11 cellular contexts compared by ENCODE assay signal in the genomic region with DNA sequence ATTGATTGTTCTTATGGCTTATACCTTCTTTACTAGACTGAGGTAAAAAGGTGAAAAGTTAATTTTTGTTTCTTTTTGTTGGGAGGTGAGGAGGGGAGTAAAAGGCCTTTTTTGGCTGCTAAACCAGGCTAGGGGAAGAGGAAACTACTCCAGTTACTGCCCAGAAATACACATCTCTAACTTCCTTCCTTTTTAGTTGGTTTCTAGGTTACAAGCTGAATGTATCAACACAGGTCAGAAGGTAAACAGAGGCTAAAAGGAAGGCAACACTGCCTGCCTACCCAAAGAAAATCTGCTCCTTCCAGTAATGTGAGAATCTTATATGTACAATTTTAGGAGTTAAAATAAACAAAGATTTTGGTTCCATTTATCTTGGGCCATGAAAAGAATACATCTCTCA.
DNase-seq lines count a peak whose midpoint lies in the region; ATAC-seq and TF ChIP-seq lines count a peak whose summit lies in the region.
"Had no signal": no experiment of that assay in that cellular context is flagged by ENCODE, and none has a peak within 500 bp of the region (broad histone marks: within the 10 kb centered on the region; RNA-seq: fewer than 3 reads in every experiment).

No MANE protein-coding gene starts in this region.

- BruUV-seq in Caco-2 (replicated peaks; lab: Mats Ljungman, UMichigan), result no TSS peak

- CTCF ChIA-PET in Caco-2 (lab: Charles Lee), result no interaction called here

- no peak overlapping the region for H3K4me3 Mint-ChIP-seq in effector memory CD8-positive, alpha-beta T cell
- H3K4me3 Mint-ChIP-seq in Caco-2 (ENCODE audit: unreplicated experiment), result no peak overlapping the region
- H3K4me3 Mint-ChIP-seq: dendritic cell treated with granulocyte-macrophage colony-stimulating factor and Interleukin-4, amounts not matched to agents 40 ng/mL and 50 ng/mL, for 4 days had no signal

- H3K27ac Mint-ChIP-seq in effector memory CD8-positive, alpha-beta T cell, result peak overlapping the region; percentile 94 to 96
- no peak overlapping the region for H3K27ac Mint-ChIP-seq in Caco-2 (ENCODE audit: unreplicated experiment)
- H3K27ac Mint-ChIP-seq: dendritic cell treated with granulocyte-macrophage colony-stimulating factor and Interleukin-4, amounts not matched to agents 40 ng/mL and 50 ng/mL, for 4 days had no signal

- H3K9me3 Mint-ChIP-seq in effector memory CD8-positive, alpha-beta T cell, result no peaks in the 10 kb centered on the region
- H3K9me3 Mint-ChIP-seq in Caco-2 (ENCODE audit: unreplicated experiment), result no peaks in the 10 kb centered on the region
- H3K9me3 Mint-ChIP-seq: dendritic cell treated with granulocyte-macrophage colony-stimulating factor and Interleukin-4, amounts not matched to agents 40 ng/mL and 50 ng/mL, for 4 days had no signal

- intact Hi-C loops in Caco-2 (cut with micrococcal nuclease; ENCODE audit: unreplicated experiment), result no loop called here

- peak; percentile 25 for ATAC-seq in effector memory CD8-positive, alpha-beta T cell (replicated peaks)
- no peak for ATAC-seq in GM18907 (IDR thresholded peaks at IDR 0.05; ENCODE audit: unreplicated experiment)
- ATAC-seq: A549 had no signal

- no peaks in the 10 kb centered on the region for H3K36me3 ChIP-seq in smooth muscle cell (ENCODE audit: low read depth)
- H3K36me3 ChIP-seq in Caco-2 (ENCODE audit: control insufficient read depth, insufficient read depth, low read length), result no peaks in the 10 kb centered on the region

- H3K4me1 ChIP-seq in smooth muscle cell (ENCODE audit: low read depth) (peaks cover 6% of the 10 kb centered on the region), Caco-2 (no peaks in the 10 kb centered on the region)

- peaks cover 3% of the 10 kb centered on the region for H3F3A ChIP-seq in smooth muscle cell (ENCODE audit: low read depth)

- no peaks in the 10 kb centered on the region for H4K20me1 ChIP-seq in smooth muscle cell (ENCODE audit: low read depth)

- no peak overlapping the region for H3K4me2 ChIP-seq in smooth muscle cell
- H3K4me2 ChIP-seq: A549 had no signal

- H2AFZ ChIP-seq in smooth muscle cell (ENCODE audit: low read depth), result no peak overlapping the region

- peak; percentile 41 to 82 for DNase-seq in NOMO-1 (lab: John Stamatoyannopoulos, UW; ENCODE audit: unreplicated experiment in 2 of 2)
- DNase-seq in NOMO-1 treated with dmso at 0.1 percent for 144 hours (lab: John Stamatoyannopoulos, UW; ENCODE audit: unreplicated experiment), result no peak
- DNase-seq in OCI-M1 (lab: John Stamatoyannopoulos, UW), result peak; percentile 21
- no peak for DNase-seq in effector memory CD8-positive, alpha-beta T cell
- DNase-seq in smooth muscle cell (lab: John Stamatoyannopoulos, UW; ENCODE audit: unreplicated experiment), result no peak
- no peak for DNase-seq in Caco-2
- no peak for DNase-seq in NCI-H146 treated with DMSO at 0.1 percent for 48 hours (lab: John Stamatoyannopoulos, UW; ENCODE audit: unreplicated experiment)
- DNase-seq: NCI-H146 had no signal

- peaks cover 14 to 16% of the 10 kb centered on the region in 2 donors for H3K4me1 Mint-ChIP-seq in effector memory CD8-positive, alpha-beta T cell (ENCODE audit: low read depth in 2 of 2)
- peaks cover 15% of the 10 kb centered on the region for H3K4me1 Mint-ChIP-seq in Caco-2 (ENCODE audit: low read depth, unreplicated experiment)

- H3K9me3 ChIP-seq in smooth muscle cell (replicated peaks; ENCODE audit: low read depth), result no peaks in the 10 kb centered on the region
- no peaks in the 10 kb centered on the region for H3K9me3 ChIP-seq in Caco-2
- H3K9me3 ChIP-seq: A549 had no signal

- POLR2A ChIA-PET in Caco-2 (lab: Charles Lee), result no interaction called here

- TF ChIP-seq CTCF in smooth muscle cell (IDR thresholded peaks at IDR 0.05; ENCODE audit: borderline replicate concordance, insufficient read depth, poor library complexity, severe bottlenecking) (no peak), Caco-2 (IDR thresholded peaks at IDR 0.05; ENCODE audit: insufficient read depth in 1 of 2, low read depth in 1 of 2, low read length in 1 of 2, severe bottlenecking in 1 of 2, unreplicated experiment in 1 of 2) (no peak)

- H3K79me2 ChIP-seq in smooth muscle cell (ENCODE audit: low read depth), result peaks cover 77% of the 10 kb centered on the region

- H3K27ac ChIP-seq in smooth muscle cell (ENCODE audit: low read depth), result peak overlapping the region; percentile 17

- H3K27me3 ChIP-seq in smooth muscle cell (ENCODE audit: low read depth) (no peaks in the 10 kb centered on the region), Caco-2 (replicated peaks; ENCODE audit: control insufficient read depth, insufficient read depth, low read length) (no peaks in the 10 kb centered on the region)

- H3K4me3 ChIP-seq in smooth muscle cell, result no peak overlapping the region
- H3K4me3 ChIP-seq in Caco-2 (ENCODE audit: low read depth, low read length), result no peak overlapping the region
- H3K4me3 ChIP-seq: A549 had no signal

- no peaks in the 10 kb centered on the region for H3K27me3 Mint-ChIP-seq in effector memory CD8-positive, alpha-beta T cell
- no peaks in the 10 kb centered on the region for H3K27me3 Mint-ChIP-seq in Caco-2 (ENCODE audit: insufficient read depth, unreplicated experiment)
- H3K27me3 Mint-ChIP-seq: dendritic cell treated with granulocyte-macrophage colony-stimulating factor and Interleukin-4, amounts not matched to agents 40 ng/mL and 50 ng/mL, for 4 days had no signal

- no peak overlapping the region for H3K9ac ChIP-seq in smooth muscle cell (ENCODE audit: low read depth)

- peaks cover 11% of the 10 kb centered on the region for H3K36me3 Mint-ChIP-seq in effector memory CD8-positive, alpha-beta T cell (ENCODE audit: insufficient read depth)
- peaks cover 7% of the 10 kb centered on the region for H3K36me3 Mint-ChIP-seq in Caco-2 (ENCODE audit: insufficient read depth, unreplicated experiment)

Comparison
In these comparisons a context has a peak if more than half of its experiments do, and no peak if none do; other contexts are left out.
1. DNase-seq: peak in NOMO-1 (2 of 2) and OCI-M1 (single experiment); none in NOMO-1 treated with dmso at 0.1 percent for 144 hours (single experiment), effector memory CD8-positive, alpha-beta T cell (0 of 3), smooth muscle cell (single experiment), Caco-2 (0 of 2) and NCI-H146 treated with DMSO at 0.1 percent for 48 hours (single experiment).